In the genomic region with DNA sequence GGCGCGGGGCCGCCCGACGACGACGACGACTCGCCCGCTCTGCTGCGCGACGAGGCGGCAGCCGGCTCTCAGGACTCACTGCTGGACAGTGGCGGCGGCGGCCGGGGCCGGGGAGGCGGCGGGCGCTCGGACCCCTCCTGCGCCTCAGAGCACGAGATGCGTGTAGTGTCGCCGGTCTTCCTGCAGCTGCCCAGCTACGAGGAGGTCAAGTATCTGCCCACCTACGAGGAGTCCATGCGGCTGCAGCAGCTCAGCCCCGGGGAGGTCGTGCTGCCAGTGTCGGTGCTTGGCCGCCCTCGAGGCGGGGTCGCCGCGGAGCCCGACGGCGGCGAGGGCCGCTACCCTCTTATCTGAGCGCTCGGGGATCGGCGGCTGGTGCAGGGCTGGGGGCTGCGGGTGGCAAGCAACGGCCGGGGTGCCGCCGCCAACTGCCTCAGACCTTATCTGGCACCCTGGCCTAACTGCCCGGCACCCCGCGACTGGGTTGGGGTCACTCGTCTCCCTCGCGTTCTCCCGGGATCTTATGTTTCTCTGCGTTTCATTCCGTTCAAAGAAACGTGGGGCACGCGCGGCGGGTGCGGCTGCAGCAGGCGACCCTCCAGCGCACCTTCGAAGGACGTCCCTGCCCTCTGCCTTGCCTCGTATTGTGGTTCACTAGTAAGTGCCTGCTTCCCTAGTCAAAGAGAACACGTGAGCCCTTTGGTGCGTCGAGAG, we compare ENCODE assay signal across 8 cellular contexts. TPM values are rescaled to one million over a fixed set of nuclear protein-coding genes. Genes with fewer than 3 reads are reported as not detected.
DNase-seq lines count a peak whose midpoint lies in the region; ATAC-seq and TF ChIP-seq lines count a peak whose summit lies in the region.

No MANE protein-coding gene starts in this region.

- peaks cover 23% of the 10 kb centered on the region for H3K36me3 Mint-ChIP-seq in Calu3 (ENCODE audit: insufficient read depth, unreplicated experiment)

- peaks cover 3% of the 10 kb centered on the region for H3K4me1 ChIP-seq in parathyroid adenoma

- no TSS peak for BruUV-seq in Calu3 (replicated peaks; lab: Mats Ljungman, UMichigan)

- H3K9ac ChIP-seq in parathyroid adenoma = no peak overlapping the region

- H3K4me3 Mint-ChIP-seq in Calu3 (ENCODE audit: low read depth, unreplicated experiment) = peak overlapping the region; percentile 85

- peak overlapping the region; percentile 24 for H3K27ac Mint-ChIP-seq in Calu3 (ENCODE audit: unreplicated experiment)

- CTCF ChIA-PET in Calu3 (lab: Charles Lee) = interaction anchor here (1.2 to 1.4 kb wide), 3 partner anchors 63 to 194 kb away, joined by 5 to 8 read pairs (median 7); no protein-coding TSS in a partner anchor

- ATAC-seq in GM19372 (IDR thresholded peaks at IDR 0.05; ENCODE audit: low read depth, unreplicated experiment) = peak; percentile 23
- ATAC-seq in HG03460 (IDR thresholded peaks at IDR 0.05; ENCODE audit: unreplicated experiment) = peak; percentile 20
- ATAC-seq in HG03469 (IDR thresholded peaks at IDR 0.05; ENCODE audit: unreplicated experiment) = no peak

- no peaks in the 10 kb centered on the region for H3K79me2 ChIP-seq in parathyroid adenoma

- H3K4me3 ChIP-seq in fibroblast of the aortic adventitia (ENCODE audit: low read depth, low read length) (peak overlapping the region; percentile 66), parathyroid adenoma (ENCODE audit: low read depth, low read length) (no peak overlapping the region)

- no peaks in the 10 kb centered on the region for H3K9me3 ChIP-seq in parathyroid adenoma (ENCODE audit: control insufficient read depth, low read length)

- H3K27me3 ChIP-seq in parathyroid adenoma (ENCODE audit: control insufficient read depth, insufficient read depth, low read length) = peaks cover 8% of the 10 kb centered on the region

- H2AFZ ChIP-seq in parathyroid adenoma = peak overlapping the region; percentile 90

- H3K4me2 ChIP-seq in parathyroid adenoma (ENCODE audit: low read length) = peak overlapping the region; percentile 74

- H3K27ac ChIP-seq in VCaP (peak overlapping the region; percentile 80), parathyroid adenoma (no peak overlapping the region)

- no peaks in the 10 kb centered on the region for H3K9me3 Mint-ChIP-seq in Calu3 (ENCODE audit: low read depth, unreplicated experiment)

- peaks cover 9% of the 10 kb centered on the region for H3K4me1 Mint-ChIP-seq in Calu3 (ENCODE audit: low read depth, unreplicated experiment)

- peaks cover 13% of the 10 kb centered on the region for H3K27me3 Mint-ChIP-seq in Calu3 (ENCODE audit: unreplicated experiment)

- H3K36me3 ChIP-seq in parathyroid adenoma (ENCODE audit: control insufficient read depth, insufficient read depth, low read length) = no peaks in the 10 kb centered on the region

- TF ChIP-seq CTCF in Calu3 (IDR thresholded peaks at IDR 0.05; ENCODE audit: unreplicated experiment) (no peak), VCaP (conservative IDR thresholded peaks at IDR 0.05) (no peak), fibroblast of the aortic adventitia (IDR thresholded peaks at IDR 0.05; ENCODE audit: insufficient read depth, low read length) (no peak), parathyroid adenoma (IDR thresholded peaks at IDR 0.05) (no peak)

- intact Hi-C loops in Calu3 (cut with micrococcal nuclease; ENCODE audit: unreplicated experiment) = loop anchor here (5.0 kb wide), 3 partner anchors 64 to 186 kb away; no protein-coding TSS in a partner anchor

- DNase-seq in Calu3 (peak; percentile 52), fibroblast of the aortic adventitia (ENCODE audit: low read depth) (no peak), cerebellar nuclear complex (lab: John Stamatoyannopoulos, UW) (no peak)

RNA-seq across cellular contexts. Expression of a gene that starts 1.0 kb away (rescaled TPM):
- total RNA-seq in Calu3 (2022) = 2.5 and 3.0 TPM in 2 replicates
- 0.63 and 1.8 TPM in 2 replicates for total RNA-seq in fibroblast of the aortic adventitia (ENCODE audit: low replicate concordance)
